ENCODE assay signal across 10 cellular contexts in genomic region chr2:218709906-218710305, GRCh38. TPM values are rescaled to one million over a fixed set of nuclear protein-coding genes. Genes with fewer than 3 reads are reported as not detected.
A peak's percentile ranks its signal among the peaks of the same experiment; 100 is the strongest.
DNase-seq lines count a peak whose midpoint lies in the region; ATAC-seq and TF ChIP-seq lines count a peak whose summit lies in the region.
"Had no signal": no experiment of that assay in that cellular context is flagged by ENCODE, and none has a peak within 500 bp of the region (broad histone marks: within the 10 kb centered on the region; RNA-seq: fewer than 3 reads in every experiment).

No MANE protein-coding gene starts in this region.

- H3K4me3 ChIP-seq in fibroblast of lung (replicated peaks in 1 of 4; ENCODE audit: control extremely low read depth in 1 of 4, insufficient read depth in 1 of 4, low read depth in 3 of 4, low read length in 4 of 4), result peak overlapping the region in 1 of 4 experiments; percentile 78
- H3K4me3 ChIP-seq: body of pancreas had no signal

- intact Hi-C loops in activated CD4-positive, alpha-beta T cell treated with anti-CD3 and anti-CD28 coated beads, Interleukin-2, amount 10 ng/mL, durations not matched to agents 24 days and 14 days (cut with micrococcal nuclease), result loop anchor here (1.0 to 5.0 kb wide), 7 partner anchors 38 to 469 kb away; partner anchors contain the start of genes AAMP, BCS1L, CNOT9 and PNKD

- TF ChIP-seq CTCF in fibroblast of lung (conservative IDR thresholded peaks at IDR 0.05 in 1 of 2, IDR thresholded peaks at IDR 0.05 in 1 of 2; ENCODE audit: low read depth in 1 of 2, low read length in 2 of 2), result no peak

- no peaks in the 10 kb centered on the region for H4K20me1 ChIP-seq in fibroblast of lung (ENCODE audit: control insufficient read depth, extremely low read depth, insufficient read depth, low read length)

- peak overlapping the region; percentile 28 for H3K4me3 Mint-ChIP-seq in activated CD4-positive, alpha-beta T cell treated with anti-CD3 and anti-CD28 coated beads, Interleukin-2, amount 10 ng/mL, durations not matched to agents 24 days and 14 days
- H3K4me3 Mint-ChIP-seq in activated CD4-positive, alpha-beta T cell treated with anti-CD3 and anti-CD28 coated beads, Interleukin-2, amount 10 ng/mL, durations not matched to agents 7 days and 5 days, result no peak overlapping the region
- peak overlapping the region; percentile 93 for H3K4me3 Mint-ChIP-seq in activated CD4-positive, alpha-beta memory T cell treated with anti-CD3 and anti-CD28 coated beads, Interleukin-2, amount 10 ng/mL, durations not matched to agents 7 days and 5 days
- no peak overlapping the region for H3K4me3 Mint-ChIP-seq in stimulated activated memory B cell treated with anti-CD40 and anti-IgM and Interleukin-4, amounts not matched to agents 10 μg/mL and 1 μg/mL and 100 μg/mL, for 72 hours

- no peaks in the 10 kb centered on the region for H3K27me3 ChIP-seq in fibroblast of lung (ENCODE audit: control insufficient read depth, insufficient read depth, low read length)
- H3K27me3 ChIP-seq: body of pancreas had no signal

- H3K36me3 ChIP-seq in fibroblast of lung (ENCODE audit: control insufficient read depth, insufficient read depth, low read length), result no peaks in the 10 kb centered on the region

- no peaks in the 10 kb centered on the region for H3K36me3 Mint-ChIP-seq in activated CD4-positive, alpha-beta T cell treated with anti-CD3 and anti-CD28 coated beads, Interleukin-2, amount 10 ng/mL, durations not matched to agents 24 days and 14 days (ENCODE audit: low read depth)
- H3K36me3 Mint-ChIP-seq in activated CD4-positive, alpha-beta T cell treated with anti-CD3 and anti-CD28 coated beads, Interleukin-2, amount 10 ng/mL, durations not matched to agents 7 days and 5 days (ENCODE audit: low read depth), result no peaks in the 10 kb centered on the region
- H3K36me3 Mint-ChIP-seq in activated CD4-positive, alpha-beta memory T cell treated with anti-CD3 and anti-CD28 coated beads, Interleukin-2, amount 10 ng/mL, durations not matched to agents 7 days and 5 days (ENCODE audit: low read depth), result peaks cover 4% of the 10 kb centered on the region
- H3K36me3 Mint-ChIP-seq in stimulated activated memory B cell treated with anti-CD40 and anti-IgM and Interleukin-4, amounts not matched to agents 10 μg/mL and 1 μg/mL and 100 μg/mL, for 72 hours, result no peaks in the 10 kb centered on the region

- peaks cover 28% of the 10 kb centered on the region for H3K79me2 ChIP-seq in fibroblast of lung (ENCODE audit: control insufficient read depth, insufficient read depth, low read length)

- no peaks in the 10 kb centered on the region for H3K4me1 ChIP-seq in fibroblast of lung (ENCODE audit: control insufficient read depth, extremely low read depth, insufficient read depth, low read length)

- H3K4me1 Mint-ChIP-seq in activated CD4-positive, alpha-beta T cell treated with anti-CD3 and anti-CD28 coated beads, Interleukin-2, amount 10 ng/mL, durations not matched to agents 24 days and 14 days, result peaks cover 18% of the 10 kb centered on the region
- H3K4me1 Mint-ChIP-seq in activated CD4-positive, alpha-beta T cell treated with anti-CD3 and anti-CD28 coated beads, Interleukin-2, amount 10 ng/mL, durations not matched to agents 7 days and 5 days, result peaks cover 30% of the 10 kb centered on the region
- H3K4me1 Mint-ChIP-seq in activated CD4-positive, alpha-beta memory T cell treated with anti-CD3 and anti-CD28 coated beads, Interleukin-2, amount 10 ng/mL, durations not matched to agents 7 days and 5 days, result peaks cover 59% of the 10 kb centered on the region
- peaks cover 21% of the 10 kb centered on the region for H3K4me1 Mint-ChIP-seq in stimulated activated memory B cell treated with anti-CD40 and anti-IgM and Interleukin-4, amounts not matched to agents 10 μg/mL and 1 μg/mL and 100 μg/mL, for 72 hours

- H3K27ac Mint-ChIP-seq in activated CD4-positive, alpha-beta T cell treated with anti-CD3 and anti-CD28 coated beads, Interleukin-2, amount 10 ng/mL, durations not matched to agents 24 days and 14 days, result no peak overlapping the region
- H3K27ac Mint-ChIP-seq in activated CD4-positive, alpha-beta T cell treated with anti-CD3 and anti-CD28 coated beads, Interleukin-2, amount 10 ng/mL, durations not matched to agents 7 days and 5 days, result no peak overlapping the region
- no peak overlapping the region for H3K27ac Mint-ChIP-seq in activated CD4-positive, alpha-beta memory T cell treated with anti-CD3 and anti-CD28 coated beads, Interleukin-2, amount 10 ng/mL, durations not matched to agents 7 days and 5 days
- H3K27ac Mint-ChIP-seq in stimulated activated memory B cell treated with anti-CD40 and anti-IgM and Interleukin-4, amounts not matched to agents 10 μg/mL and 1 μg/mL and 100 μg/mL, for 72 hours, result peak overlapping the region; percentile 85

- ATAC-seq in stimulated activated memory B cell treated with anti-CD40 and anti-IgM and Interleukin-4, amounts not matched to agents 10 μg/mL and 1 μg/mL and 100 μg/mL, for 72 hours, result no peak

- DNase-seq in activated CD4-positive, alpha-beta T cell treated with anti-CD3 and anti-CD28 coated beads, Interleukin-2, amount 10 ng/mL, durations not matched to agents 24 days and 14 days, result no peak
- no peak for DNase-seq in activated CD4-positive, alpha-beta T cell treated with anti-CD3 and anti-CD28 coated beads, Interleukin-2, amount 10 ng/mL, durations not matched to agents 7 days and 5 days
- no peak for DNase-seq in activated CD4-positive, alpha-beta memory T cell treated with anti-CD3 and anti-CD28 coated beads, Interleukin-2, amount 10 ng/mL, durations not matched to agents 7 days and 5 days
- DNase-seq in fibroblast of lung (ENCODE audit: low read depth in 2 of 2) (no peak), cortex of kidney (lab: John Stamatoyannopoulos, UW) (no peak), LoVo (ENCODE audit: low spot score) (no peak)
- no peak for DNase-seq in activated effector memory CD4-positive, alpha-beta T cell treated with anti-CD3 and anti-CD28 coated beads, Interleukin-2, amount 50 U/mL, for 16 hours

- no peaks in the 10 kb centered on the region for H3K9me3 Mint-ChIP-seq in activated CD4-positive, alpha-beta T cell treated with anti-CD3 and anti-CD28 coated beads, Interleukin-2, amount 10 ng/mL, durations not matched to agents 24 days and 14 days
- H3K9me3 Mint-ChIP-seq in activated CD4-positive, alpha-beta T cell treated with anti-CD3 and anti-CD28 coated beads, Interleukin-2, amount 10 ng/mL, durations not matched to agents 7 days and 5 days, result no peaks in the 10 kb centered on the region
- H3K9me3 Mint-ChIP-seq in activated CD4-positive, alpha-beta memory T cell treated with anti-CD3 and anti-CD28 coated beads, Interleukin-2, amount 10 ng/mL, durations not matched to agents 7 days and 5 days, result no peaks in the 10 kb centered on the region
- H3K9me3 Mint-ChIP-seq in stimulated activated memory B cell treated with anti-CD40 and anti-IgM and Interleukin-4, amounts not matched to agents 10 μg/mL and 1 μg/mL and 100 μg/mL, for 72 hours, result peaks cover 2% of the 10 kb centered on the region

- H3K9me3 ChIP-seq in fibroblast of lung (ENCODE audit: control insufficient read depth, insufficient read depth, low read depth, low read length), result no peaks in the 10 kb centered on the region
- H3K9me3 ChIP-seq: body of pancreas had no signal

- H3K9ac ChIP-seq in fibroblast of lung (ENCODE audit: insufficient read depth, low read length), result no peak overlapping the region

- CTCF ChIA-PET in activated CD4-positive, alpha-beta T cell treated with anti-CD3 and anti-CD28 coated beads, Interleukin-2, amount 10 ng/mL, durations not matched to agents 7 days and 5 days (lab: Charles Lee), result interaction anchor here (0.6 to 2.7 kb wide), 33 partner anchors 7 to 457 kb away, joined by 3 to 20 read pairs (median 4); partner anchors contain the start of genes BCS1L, RNF25, STK36 and WNT10A
- CTCF ChIA-PET in activated CD4-positive, alpha-beta memory T cell treated with anti-CD3 and anti-CD28 coated beads, Interleukin-2, amount 10 ng/mL, durations not matched to agents 7 days and 5 days (lab: Charles Lee), result interaction anchor here (0.6 to 3.4 kb wide), 28 partner anchors 7 to 480 kb away, joined by 3 to 32 read pairs (median 4); partner anchors contain the start of genes BCS1L, RNF25, STK36 and ZNF142

- H2AFZ ChIP-seq in fibroblast of lung (ENCODE audit: low read length), result peak overlapping the region; percentile 82

- H3K27ac ChIP-seq in fibroblast of lung (ENCODE audit: insufficient read depth, low read length), result no peak overlapping the region
- H3K27ac ChIP-seq: HL-60 had no signal

- no peak overlapping the region for H3K4me2 ChIP-seq in fibroblast of lung (ENCODE audit: extremely low read depth, insufficient read depth, low read length)

- H3K27me3 Mint-ChIP-seq in activated CD4-positive, alpha-beta T cell treated with anti-CD3 and anti-CD28 coated beads, Interleukin-2, amount 10 ng/mL, durations not matched to agents 24 days and 14 days, result peaks cover 3% of the 10 kb centered on the region
- H3K27me3 Mint-ChIP-seq in activated CD4-positive, alpha-beta T cell treated with anti-CD3 and anti-CD28 coated beads, Interleukin-2, amount 10 ng/mL, durations not matched to agents 7 days and 5 days, result peaks cover 11% of the 10 kb centered on the region
- H3K27me3 Mint-ChIP-seq in activated CD4-positive, alpha-beta memory T cell treated with anti-CD3 and anti-CD28 coated beads, Interleukin-2, amount 10 ng/mL, durations not matched to agents 7 days and 5 days, result no peaks in the 10 kb centered on the region
- H3K27me3 Mint-ChIP-seq in stimulated activated memory B cell treated with anti-CD40 and anti-IgM and Interleukin-4, amounts not matched to agents 10 μg/mL and 1 μg/mL and 100 μg/mL, for 72 hours, result no peaks in the 10 kb centered on the region

- POLR2A ChIA-PET in activated CD4-positive, alpha-beta T cell treated with anti-CD3 and anti-CD28 coated beads, Interleukin-2, amount 10 ng/mL, durations not matched to agents 7 days and 5 days (lab: Charles Lee), result no interaction called here
- POLR2A ChIA-PET in activated CD4-positive, alpha-beta memory T cell treated with anti-CD3 and anti-CD28 coated beads, Interleukin-2, amount 10 ng/mL, durations not matched to agents 7 days and 5 days (lab: Charles Lee), result interaction anchor here (0.6 to 1.9 kb wide), 7 partner anchors 12 to 490 kb away, joined by 3 to 18 read pairs (median 6); partner anchors contain the start of genes BCS1L, RNF25, STK36 and ZNF142

RNA-seq across cellular contexts. Expression of gene TTLL4, which starts 0.7 kb away (rescaled TPM):
- 66.1 and 71.2 TPM in 2 replicates for total RNA-seq in activated CD4-positive, alpha-beta T cell treated with anti-CD3 and anti-CD28 coated beads, Interleukin-2, amount 10 ng/mL, durations not matched to agents 24 days and 14 days
- 10 to 100 TPM; 31.6 TPM for total RNA-seq in activated CD4-positive, alpha-beta T cell treated with anti-CD3 and anti-CD28 coated beads, Interleukin-2, amount 10 ng/mL, durations not matched to agents 7 days and 5 days
- 10 to 100 TPM; 27.6 to 29.2 TPM for total RNA-seq in activated CD4-positive, alpha-beta memory T cell treated with anti-CD3 and anti-CD28 coated beads, Interleukin-2, amount 10 ng/mL, durations not matched to agents 7 days and 5 days
- 5.9 and 9.4 TPM in 2 replicates for total RNA-seq in fibroblast of lung
- polyA plus RNA-seq in fibroblast of lung, result 6.1 and 14.4 TPM in 2 replicates
- polyA plus RNA-seq in fibroblast of lung (2012), result 4.2 and 9.7 TPM in 2 replicates
- 10.3 and 38.9 TPM in 2 replicates for polyA minus RNA-seq in fibroblast of lung (ENCODE audit: low replicate concordance)

RNA-seq across cellular contexts. Expression of gene STK36, which starts 38.0 kb away (rescaled TPM):
- 20.2 and 21.3 TPM in 2 replicates for total RNA-seq in activated CD4-positive, alpha-beta T cell treated with anti-CD3 and anti-CD28 coated beads, Interleukin-2, amount 10 ng/mL, durations not matched to agents 24 days and 14 days
- 10 to 100 TPM; 14.6 to 17.3 TPM for total RNA-seq in activated CD4-positive, alpha-beta T cell treated with anti-CD3 and anti-CD28 coated beads, Interleukin-2, amount 10 ng/mL, durations not matched to agents 7 days and 5 days
- 10 to 100 TPM; 17.6 to 17.9 TPM for total RNA-seq in activated CD4-positive, alpha-beta memory T cell treated with anti-CD3 and anti-CD28 coated beads, Interleukin-2, amount 10 ng/mL, durations not matched to agents 7 days and 5 days
- 32.1 and 36.0 TPM in 2 replicates for total RNA-seq in fibroblast of lung
- polyA plus RNA-seq in fibroblast of lung, result 21.4 and 24.7 TPM in 2 replicates
- polyA plus RNA-seq in fibroblast of lung (2012), result 12.7 and 14.8 TPM in 2 replicates
- polyA minus RNA-seq in fibroblast of lung (ENCODE audit: low replicate concordance), result 23.9 and 67.6 TPM in 2 replicates

RNA-seq across cellular contexts. Expression of gene RNF25, which starts 38.1 kb away (rescaled TPM):
- 23.6 and 28.8 TPM in 2 replicates for total RNA-seq in activated CD4-positive, alpha-beta T cell treated with anti-CD3 and anti-CD28 coated beads, Interleukin-2, amount 10 ng/mL, durations not matched to agents 24 days and 14 days
- 10 to 100 TPM; 20.6 to 29.8 TPM for total RNA-seq in activated CD4-positive, alpha-beta T cell treated with anti-CD3 and anti-CD28 coated beads, Interleukin-2, amount 10 ng/mL, durations not matched to agents 7 days and 5 days
- total RNA-seq in activated CD4-positive, alpha-beta memory T cell treated with anti-CD3 and anti-CD28 coated beads, Interleukin-2, amount 10 ng/mL, durations not matched to agents 7 days and 5 days, result 10 to 100 TPM; 15.1 to 21.9 TPM
- total RNA-seq in fibroblast of lung, result 26.7 and 39.1 TPM in 2 replicates
- polyA plus RNA-seq in fibroblast of lung, result 42.1 and 75.0 TPM in 2 replicates
- polyA plus RNA-seq in fibroblast of lung (2012), result 29.3 and 39.5 TPM in 2 replicates
- polyA minus RNA-seq in fibroblast of lung (ENCODE audit: low replicate concordance), result 154 and 192 TPM in 2 replicates

RNA-seq across cellular contexts. Expression of gene BCS1L, which starts 50.4 kb away (rescaled TPM):
- 92.9 and 94.4 TPM in 2 replicates for total RNA-seq in activated CD4-positive, alpha-beta T cell treated with anti-CD3 and anti-CD28 coated beads, Interleukin-2, amount 10 ng/mL, durations not matched to agents 24 days and 14 days
- total RNA-seq in activated CD4-positive, alpha-beta T cell treated with anti-CD3 and anti-CD28 coated beads, Interleukin-2, amount 10 ng/mL, durations not matched to agents 7 days and 5 days, result 10 to 100 TPM; 53.4 to 58.6 TPM
- total RNA-seq in activated CD4-positive, alpha-beta memory T cell treated with anti-CD3 and anti-CD28 coated beads, Interleukin-2, amount 10 ng/mL, durations not matched to agents 7 days and 5 days, result 10 to 100 TPM; 35.0 to 39.8 TPM
- total RNA-seq in fibroblast of lung, result 26.2 and 38.3 TPM in 2 replicates
- polyA plus RNA-seq in fibroblast of lung, result 28.8 and 38.8 TPM in 2 replicates
- 26.7 and 41.7 TPM in 2 replicates for polyA plus RNA-seq in fibroblast of lung (2012)
- 48.1 and 78.3 TPM in 2 replicates for polyA minus RNA-seq in fibroblast of lung (ENCODE audit: low replicate concordance)

RNA-seq across cellular contexts. Expression of gene ZNF142, which starts 50.5 kb away (rescaled TPM):
- total RNA-seq in activated CD4-positive, alpha-beta T cell treated with anti-CD3 and anti-CD28 coated beads, Interleukin-2, amount 10 ng/mL, durations not matched to agents 24 days and 14 days, result 59.6 and 60.9 TPM in 2 replicates
- total RNA-seq in activated CD4-positive, alpha-beta T cell treated with anti-CD3 and anti-CD28 coated beads, Interleukin-2, amount 10 ng/mL, durations not matched to agents 7 days and 5 days, result 10 to 100 TPM; 46.8 to 48.6 TPM
- total RNA-seq in activated CD4-positive, alpha-beta memory T cell treated with anti-CD3 and anti-CD28 coated beads, Interleukin-2, amount 10 ng/mL, durations not matched to agents 7 days and 5 days, result 10 to 100 TPM; 41.4 to 41.8 TPM
- 5.6 and 7.3 TPM in 2 replicates for total RNA-seq in fibroblast of lung
- 4.3 and 8.1 TPM in 2 replicates for polyA plus RNA-seq in fibroblast of lung
- 7.8 and 9.4 TPM in 2 replicates for polyA plus RNA-seq in fibroblast of lung (2012)
- polyA minus RNA-seq in fibroblast of lung (ENCODE audit: low replicate concordance), result 60.5 and 107 TPM in 2 replicates

Comparison
In these comparisons a context has a peak if more than half of its experiments do, and no peak if none do; other contexts are left out.
1. H3K4me3 Mint-ChIP-seq: peak in activated CD4-positive, alpha-beta T cell treated with anti-CD3 and anti-CD28 coated beads, Interleukin-2, amount 10 ng/mL, durations not matched to agents 24 days and 14 days (single experiment) and activated CD4-positive, alpha-beta memory T cell treated with anti-CD3 and anti-CD28 coated beads, Interleukin-2, amount 10 ng/mL, durations not matched to agents 7 days and 5 days (single experiment); none in activated CD4-positive, alpha-beta T cell treated with anti-CD3 and anti-CD28 coated beads, Interleukin-2, amount 10 ng/mL, durations not matched to agents 7 days and 5 days (single experiment) and stimulated activated memory B cell treated with anti-CD40 and anti-IgM and Interleukin-4, amounts not matched to agents 10 μg/mL and 1 μg/mL and 100 μg/mL, for 72 hours (single experiment).